Comparison of ENCODE assay signal across 15 cellular contexts in the genomic region with DNA sequence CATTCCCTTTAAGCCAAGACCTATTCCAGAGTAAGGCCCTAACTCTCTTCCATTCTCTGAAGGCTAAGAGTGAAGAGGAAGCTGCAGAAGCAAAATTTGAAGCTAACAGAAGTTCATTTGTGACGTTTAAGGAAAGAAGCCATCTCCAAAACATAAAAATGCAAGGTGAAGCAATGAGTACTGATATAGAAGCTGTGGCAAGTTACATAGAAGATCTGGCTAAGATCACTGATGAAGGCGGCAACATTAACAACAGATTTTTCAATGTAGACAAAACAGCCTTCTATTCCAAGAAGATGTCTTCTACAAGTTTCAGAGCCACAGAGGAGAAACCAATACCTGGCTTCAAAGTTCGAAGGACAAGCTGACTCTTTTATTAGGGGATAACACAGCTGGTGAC.
A peak's percentile ranks its signal among the peaks of the same experiment; 100 is the strongest.
DNase-seq lines count a peak whose midpoint lies in the region; FAIRE-seq and TF ChIP-seq lines count a peak whose summit lies in the region.
"Had no signal": no experiment of that assay in that cellular context is flagged by ENCODE, and none has a peak within 500 bp of the region (broad histone marks: within the 10 kb centered on the region; RNA-seq: fewer than 3 reads in every experiment).

No MANE protein-coding gene starts in this region.

- H3K9me3 Mint-ChIP-seq in type B pancreatic cell, result no peaks in the 10 kb centered on the region
- H3K9me3 Mint-ChIP-seq: GM23338 had no signal

- H3K4me3 Mint-ChIP-seq in type B pancreatic cell, result no peak overlapping the region
- H3K4me3 Mint-ChIP-seq: GM23338 had no signal

- no peak overlapping the region for H3K9ac ChIP-seq in keratinocyte (ENCODE audit: control insufficient read depth, extremely low read depth, insufficient read depth, low read length)

- no peaks in the 10 kb centered on the region for H4K20me1 ChIP-seq in keratinocyte (ENCODE audit: control insufficient read depth, extremely low read depth, insufficient read depth, low read length)

- no peak overlapping the region for H3K4me2 ChIP-seq in keratinocyte (ENCODE audit: control insufficient read depth, extremely low read depth, insufficient read depth, low read depth, low read length)
- H3K4me2 ChIP-seq: GM23338 had no signal

- no peak overlapping the region for H3K27ac ChIP-seq in keratinocyte (ENCODE audit: control insufficient read depth, insufficient read depth, low read length)
- H3K27ac ChIP-seq: C4-2B, SJCRH30 had no signal

- no peaks in the 10 kb centered on the region for H3K27me3 Mint-ChIP-seq in type B pancreatic cell

- in situ Hi-C loops in KBM-7 (cut with MboI; ENCODE audit: low pct_unique_long_range_greater_than_20kb, low sequenced_read_pairs), result no loop called here

- DNase-seq in NOMO-1 (lab: John Stamatoyannopoulos, UW; ENCODE audit: unreplicated experiment in 2 of 2) (peak; percentile 50 to 79), NOMO-1 treated with dmso at 0.1 percent for 144 hours (lab: John Stamatoyannopoulos, UW; ENCODE audit: unreplicated experiment) (no peak), KBM-7 (peak; percentile 37), NOMO-1 treated with DMSO at 0.1 percent for 48 hours (lab: John Stamatoyannopoulos, UW; ENCODE audit: unreplicated experiment) (peak; percentile 85), keratinocyte (ENCODE audit: low read depth, low spot score) (no peak), 8988T (no peak), type B pancreatic cell (ENCODE audit: extremely low spot score, unreplicated experiment) (no peak), MV-4-11 (lab: John Stamatoyannopoulos, UW) (no peak)
- DNase-seq: NCI-H1092 treated with DMSO at 0.1 percent for 48 hours, NCI-H82, OCI-M1, RPMI8226, SJCRH30 had no signal

- dilution Hi-C loops in keratinocyte (cut with MboI; ENCODE audit: extremely low pct_ligation_motif_present, low sequenced_read_pairs), result no loop called here

- H3K9me1 ChIP-seq in keratinocyte (ENCODE audit: control insufficient read depth, extremely low read depth, insufficient read depth, low read length), result no peaks in the 10 kb centered on the region

- peak overlapping the region; percentile 10 for H2AFZ ChIP-seq in keratinocyte (ENCODE audit: control insufficient read depth, low read length)
- H2AFZ ChIP-seq: GM23338 had no signal

- no peaks in the 10 kb centered on the region for H3K27me3 ChIP-seq in keratinocyte (ENCODE audit: control insufficient read depth, extremely low read depth, insufficient read depth, low read length)
- H3K27me3 ChIP-seq: SJCRH30 had no signal

- H3K4me1 Mint-ChIP-seq in type B pancreatic cell (ENCODE audit: unreplicated experiment), result peaks cover 8% of the 10 kb centered on the region
- H3K4me1 Mint-ChIP-seq: GM23338 had no signal

- no peak overlapping the region for H3K27ac Mint-ChIP-seq in type B pancreatic cell
- H3K27ac Mint-ChIP-seq: GM23338 had no signal

- FAIRE-seq in keratinocyte (lab: Jason Lieb, UNC), result no peak

- no peaks in the 10 kb centered on the region for H3K36me3 Mint-ChIP-seq in type B pancreatic cell

- no peaks in the 10 kb centered on the region for H3K79me2 ChIP-seq in keratinocyte (ENCODE audit: control insufficient read depth, insufficient read depth, low read length)

- no peak for TF ChIP-seq CTCF in keratinocyte (optimal IDR thresholded peaks at IDR 0.05 in 1 of 3, IDR thresholded peaks at IDR 0.05 in 1 of 3, conservative IDR thresholded peaks at IDR 0.05 in 1 of 3; ENCODE audit: extremely low read depth in 1 of 3, insufficient read depth in 2 of 3, low read length in 3 of 3)
- no peak for TF ChIP-seq CTCF in type B pancreatic cell (conservative IDR thresholded peaks at IDR 0.05)

- H3K4me1 ChIP-seq in keratinocyte (ENCODE audit: control insufficient read depth, extremely low read depth, insufficient read depth, low read length), result no peaks in the 10 kb centered on the region
- H3K4me1 ChIP-seq: SJCRH30 had no signal

- H3K36me3 ChIP-seq in keratinocyte (ENCODE audit: control insufficient read depth in 2 of 2, extremely low read depth in 1 of 2, insufficient read depth in 2 of 2, low read length in 2 of 2), result no peaks in the 10 kb centered on the region
- H3K36me3 ChIP-seq: SJCRH30 had no signal

- no peak overlapping the region for H3K4me3 ChIP-seq in keratinocyte (ENCODE audit: control insufficient read depth in 2 of 3, extremely low read depth in 1 of 3, insufficient read depth in 2 of 3, low read depth in 1 of 3, low read length in 3 of 3)
- H3K4me3 ChIP-seq: GM23338, SJCRH30 had no signal

- H3K9me3 ChIP-seq in keratinocyte (ENCODE audit: control insufficient read depth, low read depth, low read length), result no peaks in the 10 kb centered on the region
- H3K9me3 ChIP-seq: SJCRH30 had no signal

Comparison
In these comparisons a context has a peak if more than half of its experiments do, and no peak if none do; other contexts are left out.
1. DNase-seq: peak in NOMO-1 (2 of 2), KBM-7 (single experiment) and NOMO-1 treated with DMSO at 0.1 percent for 48 hours (single experiment); none in NOMO-1 treated with dmso at 0.1 percent for 144 hours (single experiment), keratinocyte (single experiment), 8988T (single experiment), type B pancreatic cell (single experiment) and MV-4-11 (single experiment).